Comparison of ENCODE assay signal across 17 cellular contexts in genomic region chr6:17883665-17884500, GRCh38.
DNase-seq lines count a peak whose midpoint lies in the region; ATAC-seq and TF ChIP-seq lines count a peak whose summit lies in the region.
"Had no signal": no experiment of that assay in that cellular context is flagged by ENCODE, and none has a peak within 500 bp of the region (broad histone marks: within the 10 kb centered on the region; RNA-seq: fewer than 3 reads in every experiment).

No MANE protein-coding gene starts in this region.

- H3K4me3 ChIP-seq in neutrophil (ENCODE audit: low read depth in 1 of 2, low read length in 1 of 2) (peak overlapping the region in 1 of 2 experiments; percentile 26), GM23338 (no peak overlapping the region)

- peak overlapping the region; percentile 81 for H3K27ac ChIP-seq in neutrophil
- H3K27ac ChIP-seq in GM23338 (ENCODE audit: low read depth) = no peak overlapping the region

- no peaks in the 10 kb centered on the region for H3K9me2 ChIP-seq in GM23338 (ENCODE audit: insufficient read depth)

- peaks cover 7% of the 10 kb centered on the region for H3K79me2 ChIP-seq in GM23338 (replicated peaks; ENCODE audit: insufficient read depth)

- no peak overlapping the region for H2AFZ ChIP-seq in GM23338

- peaks cover 40% of the 10 kb centered on the region for H3K4me1 Mint-ChIP-seq in activated B cell treated with CpG ODN at 0.5 μM for 24 hours
- no peaks in the 10 kb centered on the region; the same call in 2 of the 3 replicates for H3K4me1 Mint-ChIP-seq in GM23338
- H3K4me1 Mint-ChIP-seq: H9 had no signal

- H3K27me3 ChIP-seq in neutrophil (no peaks in the 10 kb centered on the region), GM23338 (ENCODE audit: insufficient read depth) (no peaks in the 10 kb centered on the region)

- no peaks in the 10 kb centered on the region; the same call in 1 of the 2 replicates for H4K20me1 ChIP-seq in GM23338 (replicated peaks; ENCODE audit: insufficient read depth)

- TF ChIP-seq CTCF in activated B cell treated with CpG ODN at 0.5 μM for 24 hours (IDR thresholded peaks at IDR 0.05) (no peak), neutrophil (IDR thresholded peaks at IDR 0.05) (no peak), GM23338 (conservative IDR thresholded peaks at IDR 0.05; ENCODE audit: low read depth in 2 of 2) (no peak)

- POLR2A ChIA-PET in activated B cell treated with CpG ODN at 0.5 μM for 24 hours (lab: Charles Lee) = no interaction called here

- intact Hi-C loops in activated B cell treated with CpG ODN at 0.5 μM for 24 hours (cut with micrococcal nuclease) = loop anchor here (1.0 to 10.0 kb wide), 3 partner anchors 105 to 272 kb away; partner anchors contain the start of gene NUP153

- H3K9me3 ChIP-seq in neutrophil = no peaks in the 10 kb centered on the region

- DNase-seq in CD1c-positive myeloid dendritic cell (ENCODE audit: extremely low spot score) (peak; percentile 44), activated B cell treated with CpG ODN at 0.5 μM for 24 hours (no peak), NCI-H526 (lab: John Stamatoyannopoulos, UW) (no peak), dedifferentiated amniotic fluid mesenchymal stem cell (ENCODE audit: extremely low spot score) (no peak), GM23338 (ENCODE audit: low spot score) (no peak), iPS-NIHi11 (ENCODE audit: low spot score) (no peak)
- DNase-seq: activated CD4-positive, alpha-beta T cell treated with anti-CD3 and anti-CD28 coated beads for 48 hours; activated T-cell treated with anti-CD3 and anti-CD28 coated beads for 4 hours; DMS53; H9; NCI-H2081 treated with DMSO at 0.1 percent for 48 hours; NCI-H774; right cardiac atrium had no signal

- CTCF ChIA-PET in activated B cell treated with CpG ODN at 0.5 μM for 24 hours (lab: Charles Lee) = no interaction called here

- H3K4me3 Mint-ChIP-seq in activated B cell treated with CpG ODN at 0.5 μM for 24 hours (peak overlapping the region; percentile 78), GM23338 (no peak overlapping the region)
- H3K4me3 Mint-ChIP-seq: H9 had no signal

- H3K4me1 ChIP-seq in neutrophil (ENCODE audit: control insufficient read depth in 1 of 2, insufficient read depth in 1 of 2, low read depth in 1 of 2, low read length in 1 of 2) (peaks cover 54 to 56% of the 10 kb centered on the region in 2 experiments), GM23338 (ENCODE audit: insufficient read depth) (peaks cover 8% of the 10 kb centered on the region)

- H3K27ac Mint-ChIP-seq in activated B cell treated with CpG ODN at 0.5 μM for 24 hours (no peak overlapping the region), GM23338 (no peak overlapping the region)
- H3K27ac Mint-ChIP-seq: activated naive CD4-positive, alpha-beta T cell treated with anti-CD3 and anti-CD28 coated beads, Interleukin-2, amount 50 U/mL, for 72 hours had no signal

- H3K36me3 ChIP-seq in neutrophil = no peaks in the 10 kb centered on the region
- H3K36me3 ChIP-seq in GM23338 (ENCODE audit: insufficient read depth) = no peaks in the 10 kb centered on the region

- no peaks in the 10 kb centered on the region for H3K27me3 Mint-ChIP-seq in activated B cell treated with CpG ODN at 0.5 μM for 24 hours
- no peaks in the 10 kb centered on the region for H3K27me3 Mint-ChIP-seq in GM23338 (ENCODE audit: insufficient read depth, low read depth, poor library complexity)

- H3K9me3 Mint-ChIP-seq in activated B cell treated with CpG ODN at 0.5 μM for 24 hours (no peaks in the 10 kb centered on the region), GM23338 (no peaks in the 10 kb centered on the region)
- H3K9me3 Mint-ChIP-seq: activated naive CD4-positive, alpha-beta T cell treated with anti-CD3 and anti-CD28 coated beads, Interleukin-2, amount 50 U/mL, for 72 hours; H9 had no signal

- H3K36me3 Mint-ChIP-seq in activated B cell treated with CpG ODN at 0.5 μM for 24 hours (ENCODE audit: low read depth) (no peaks in the 10 kb centered on the region), GM23338 (ENCODE audit: low read depth) (no peaks in the 10 kb centered on the region)
- H3K36me3 Mint-ChIP-seq: activated naive CD4-positive, alpha-beta T cell treated with anti-CD3 and anti-CD28 coated beads, Interleukin-2, amount 50 U/mL, for 72 hours had no signal

- no peak overlapping the region for H3K4me2 ChIP-seq in GM23338

- H3F3A ChIP-seq in GM23338 (replicated peaks; ENCODE audit: low read depth) = no peaks in the 10 kb centered on the region

- peak; percentile 2 for ATAC-seq in HG03196 (IDR thresholded peaks at IDR 0.05; ENCODE audit: unreplicated experiment)
- no peak for ATAC-seq in activated B cell treated with CpG ODN at 0.5 μM for 24 hours (ENCODE audit: low read depth)
- no peak for ATAC-seq in GM23338
- ATAC-seq: Right ventricle myocardium inferior had no signal

TF ChIP-seq in GM23338, 12 proteins besides CTCF, POLR2A, EP300 and RAD21 (continues in another document):
- TF ChIP-seq CREB1 (CRISPR knock-in tag; IDR thresholded peaks at IDR 0.05; ENCODE audit: low read depth) (no peak), ZNF114 (CRISPR knock-in tag; IDR thresholded peaks at IDR 0.05) (no peak), JUNB (IDR thresholded peaks at IDR 0.05; ENCODE audit: unreplicated experiment) (no peak), POLR2AphosphoS5 (IDR thresholded peaks at IDR 0.05; ENCODE audit: low read depth) (no peak), STAT1 (IDR thresholded peaks at IDR 0.05; ENCODE audit: unreplicated experiment) (no peak), ZNF462 (CRISPR knock-in tag; IDR thresholded peaks at IDR 0.05) (no peak), NANOG (IDR thresholded peaks at IDR 0.05; ENCODE audit: borderline replicate concordance) (no peak), ETS1 (IDR thresholded peaks at IDR 0.05) (no peak)
